Comparison of ENCODE assay signal across 8 cellular contexts in the genomic region with DNA sequence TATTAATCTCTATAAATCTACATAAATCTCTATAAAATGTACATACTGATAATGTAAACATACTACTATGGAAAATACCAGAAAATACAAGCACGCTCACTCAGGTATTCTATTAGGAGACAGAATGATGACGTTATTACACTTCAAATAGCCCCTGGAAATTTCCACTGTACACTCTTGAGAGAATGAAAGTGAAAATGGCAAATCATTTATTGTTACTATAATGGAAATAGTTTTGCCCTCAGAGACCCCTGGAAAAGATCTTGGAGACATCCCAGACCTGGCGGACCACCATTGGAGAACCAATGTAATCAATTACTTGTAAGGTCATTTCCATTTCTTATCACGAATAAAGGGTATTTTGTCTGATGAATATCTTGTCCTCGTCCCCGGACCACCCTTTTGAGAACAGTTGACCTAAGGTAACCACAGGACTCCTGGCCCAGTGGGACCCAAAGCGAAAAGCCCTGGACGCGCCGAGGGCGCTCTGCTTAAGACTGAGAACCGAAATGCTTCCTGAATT. TPM values are rescaled to one million over a fixed set of nuclear protein-coding genes. Genes with fewer than 3 reads are reported as not detected.
A peak's percentile ranks its signal among the peaks of the same experiment; 100 is the strongest.
DNase-seq lines count a peak whose midpoint lies in the region; TF ChIP-seq lines count a peak whose summit lies in the region.

No MANE protein-coding gene starts in this region.

- H3K9ac ChIP-seq in GM23248, result peak overlapping the region; percentile 47
- H3K9ac ChIP-seq in mucosa of rectum (ENCODE audit: low read depth in 1 of 2, low read length in 2 of 2), result peak overlapping the region; percentile 68 to 94

- peak overlapping the region; percentile 78 for H2AFZ ChIP-seq in GM23248

- no peak for TF ChIP-seq CTCF in coronary artery (IDR thresholded peaks at IDR 0.05)

- DNase-seq in DMS153 treated with DMSO at 0.1 percent for 48 hours (lab: John Stamatoyannopoulos, UW; ENCODE audit: unreplicated experiment), result peak; percentile 39
- no peak for DNase-seq in DMS153 (lab: John Stamatoyannopoulos, UW)
- peak; percentile 57 for DNase-seq in GM23248
- peak; percentile 82 for DNase-seq in NCI-H2029 treated with DMSO at 0.1 percent for 48 hours (lab: John Stamatoyannopoulos, UW)
- no peak for DNase-seq in coronary artery (ENCODE audit: low spot score)
- DNase-seq in mesenteric fat pad (ENCODE audit: low spot score), result no peak
- DNase-seq in D341Med (ENCODE audit: low spot score), result no peak

- H3K27me3 ChIP-seq in GM23248 (replicated peaks; ENCODE audit: insufficient read depth) (peaks cover 19% of the 10 kb centered on the region), mucosa of rectum (ENCODE audit: control insufficient read depth in 2 of 2, insufficient read depth in 2 of 2, low read length in 2 of 2) (no peaks in the 10 kb centered on the region)

- H3K27ac ChIP-seq in GM23248 (no peak overlapping the region), coronary artery (peak overlapping the region in 1 of 2 donors; percentile 50), mucosa of rectum (ENCODE audit: low read depth in 2 of 2, low read length in 2 of 2) (peak overlapping the region; percentile 86 to 93)

- H3K79me2 ChIP-seq in GM23248 (ENCODE audit: insufficient read depth), result no peaks in the 10 kb centered on the region

- H3K4me3 ChIP-seq in GM23248 (peak overlapping the region; percentile 69), coronary artery (peak overlapping the region; percentile 80), mucosa of rectum (ENCODE audit: low read length in 2 of 2) (peak overlapping the region; percentile 87 to 88)

- no peaks in the 10 kb centered on the region for H3K4me1 ChIP-seq in GM23248 (ENCODE audit: insufficient read depth)
- peaks cover 3 to 6% of the 10 kb centered on the region in 2 donors for H3K4me1 ChIP-seq in mucosa of rectum (ENCODE audit: control insufficient read depth in 2 of 2, insufficient read depth in 2 of 2, low read length in 2 of 2)

- H3K36me3 ChIP-seq in GM23248 (ENCODE audit: low read depth) (no peaks in the 10 kb centered on the region), mucosa of rectum (ENCODE audit: control insufficient read depth in 2 of 2, insufficient read depth in 2 of 2, low read length in 2 of 2) (no peaks in the 10 kb centered on the region)

- no peaks in the 10 kb centered on the region for H3F3A ChIP-seq in GM23248 (ENCODE audit: insufficient read depth)

- no peaks in the 10 kb centered on the region for H3K9me2 ChIP-seq in GM23248 (ENCODE audit: insufficient read depth)

- whole genome bisulfite sequencing in GM23248 (ENCODE audit: low coverage in 1 of 2, low lambda C conversion rate in 2 of 2, missing lambda C conversion rate in 2 of 2), 2 experiments, result 2% methylated on average over 12 of the region's 12 CpGs

- H3K4me2 ChIP-seq in GM23248 (ENCODE audit: unreplicated experiment), result peak overlapping the region; percentile 76

- no peaks in the 10 kb centered on the region for H4K20me1 ChIP-seq in GM23248 (ENCODE audit: insufficient read depth)

- in situ Hi-C loops in GM23248 (cut with MboI), result no loop called here

- no peaks in the 10 kb centered on the region for H3K9me3 ChIP-seq in GM23248 (ENCODE audit: low read depth)
- H3K9me3 ChIP-seq in mucosa of rectum (ENCODE audit: control insufficient read depth in 2 of 2, low read length in 2 of 2), result no peaks in the 10 kb centered on the region

RNA-seq across cellular contexts. Expression of gene PRRG4, which starts 0.5 kb away (rescaled TPM):
- total RNA-seq in GM23248 (2014; rRNA removed; shearing (Covaris generic)), result not detected in 2 replicates
- polyA plus RNA-seq in GM23248 (2016; fragmentation: Nextera tagmentation; extraction: Ambion mirVana), result not detected in 2 replicates
- total RNA-seq in mesenteric fat pad, result 0.84 TPM

RNA-seq across cellular contexts. Expression of gene CCDC73, which starts 34.8 kb away (rescaled TPM):
- not detected in 2 replicates for total RNA-seq in GM23248 (2014; rRNA removed; shearing (Covaris generic))
- polyA plus RNA-seq in GM23248 (2016; fragmentation: Nextera tagmentation; extraction: Ambion mirVana), result not detected in 2 replicates
- not detected for total RNA-seq in mesenteric fat pad

Comparison
In these comparisons a context has a peak if more than half of its experiments do, and no peak if none do; other contexts are left out.
1. DNase-seq: peak in DMS153 treated with DMSO at 0.1 percent for 48 hours (single experiment), GM23248 (single experiment) and NCI-H2029 treated with DMSO at 0.1 percent for 48 hours (single experiment); none in DMS153 (single experiment), coronary artery (single experiment), mesenteric fat pad (single experiment) and D341Med (single experiment).
2. Peak in every context shown above with its lines, with median percentiles within 50 percentile points of each other: H3K4me3 ChIP-seq.